ENCODE assay signal across 8 cellular contexts in the genomic region with DNA sequence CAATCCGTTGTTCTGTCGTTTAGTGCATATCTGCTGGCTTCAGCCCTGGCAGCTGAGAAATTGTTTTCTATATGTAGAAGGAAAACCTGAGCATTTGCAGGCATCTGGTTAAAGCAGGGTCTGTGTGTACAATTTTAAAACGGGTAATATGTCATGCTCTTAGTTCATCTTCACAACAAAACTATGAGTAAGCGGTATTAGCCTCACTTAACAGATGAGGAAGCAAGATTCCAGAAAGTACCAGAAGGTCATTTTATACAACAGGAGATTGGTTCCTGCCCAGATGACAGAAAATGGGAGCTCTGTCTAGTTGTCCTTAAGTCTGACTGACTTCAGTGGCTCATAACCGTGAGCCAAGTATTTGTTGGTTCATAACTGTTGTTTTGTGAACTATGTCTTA. TPM values are rescaled to one million over a fixed set of nuclear protein-coding genes. Genes with fewer than 3 reads are reported as not detected.
DNase-seq lines count a peak whose midpoint lies in the region; ATAC-seq, FAIRE-seq and TF ChIP-seq lines count a peak whose summit lies in the region.

No MANE protein-coding gene starts in this region.

- WGBS in esophagus muscularis mucosa, result 82% methylated on average over 5 of the region's 5 CpGs
- 74 to 76% (median 75%) methylated on average over 5 of the region's 5 CpGs for WGBS in psoas muscle, 3 donors

- H3K9me3 ChIP-seq in SJSA1 (replicated peaks) (no peaks in the 10 kb centered on the region), esophagus muscularis mucosa (no peaks in the 10 kb centered on the region), psoas muscle (no peaks in the 10 kb centered on the region)

- H3K27ac ChIP-seq in SJSA1 (0 out of 2 replicates have a peak overlapping the region, but pooled peaks have one; percentile 75), esophagus muscularis mucosa (replicated peaks in 1 of 4) (peak overlapping the region in 3 of 4 donors; percentile 91 to 92 (median 91)), psoas muscle (peak overlapping the region; percentile 95)

- TF ChIP-seq CTCF in GM12865 (IDR thresholded peaks at IDR 0.05; ENCODE audit: insufficient read depth, low read depth, low read length, missing control alignments) (no peak), esophagus muscularis mucosa (IDR thresholded peaks at IDR 0.05) (no peak), psoas muscle (IDR thresholded peaks at IDR 0.05) (no peak)

- intact Hi-C loops in esophagus muscularis mucosa (cut with DNase I), result no loop called here
- intact Hi-C loops in psoas muscle (cut with DNase I), result loop anchor here (5.0 kb wide), 2 partner anchors 90 to 130 kb away; a partner anchor contains a TSS

- no peak for TF ChIP-seq POLR2A in esophagus muscularis mucosa (IDR thresholded peaks at IDR 0.05; ENCODE audit: low read depth)

- H3K4me1 ChIP-seq in SJSA1 (replicated peaks) (peaks cover 7% of the 10 kb centered on the region), esophagus muscularis mucosa (peaks cover 20 to 46% (median 34%) of the 10 kb centered on the region in 4 donors), psoas muscle (peaks cover 21% of the 10 kb centered on the region)

- H3K4me3 ChIP-seq in GM12865 (ENCODE audit: low read depth, low read length) (peak overlapping the region; percentile 76), SJSA1 (peak overlapping the region; percentile 60), esophagus muscularis mucosa (peak overlapping the region; percentile 62 to 82 (median 77)), psoas muscle (peak overlapping the region; percentile 93)

- H3K27me3 ChIP-seq in SJSA1 (replicated peaks) (no peaks in the 10 kb centered on the region), esophagus muscularis mucosa (no peaks in the 10 kb centered on the region), psoas muscle (ENCODE audit: insufficient read depth in 3 of 3, low read length in 2 of 3) (no peaks in the 10 kb centered on the region)

- peaks cover 32% of the 10 kb centered on the region for H3K36me3 ChIP-seq in SJSA1
- H3K36me3 ChIP-seq in esophagus muscularis mucosa, result peaks cover 9 to 74% (median 58%) of the 10 kb centered on the region in 4 donors
- H3K36me3 ChIP-seq in psoas muscle (ENCODE audit: insufficient read depth in 1 of 2, low read depth in 1 of 2), result peaks cover 14 to 78% of the 10 kb centered on the region in 2 donors

- no peak for TF ChIP-seq EP300 in esophagus muscularis mucosa (IDR thresholded peaks at IDR 0.05)

- ATAC-seq in psoas muscle (no peak), HG02970 (IDR thresholded peaks at IDR 0.05; ENCODE audit: low FRiP score, unreplicated experiment) (no peak), HG03571 (IDR thresholded peaks at IDR 0.05; ENCODE audit: unreplicated experiment) (no peak), GM19035 (IDR thresholded peaks at IDR 0.05; ENCODE audit: unreplicated experiment) (no peak)

- FAIRE-seq in HTR-8/SVneo (lab: Jason Lieb, UNC), result no peak

- DNase-seq in GM12865 (ENCODE audit: low read depth) (no peak), SJSA1 (ENCODE audit: low read depth in 1 of 2, low spot score in 2 of 2) (no peak), esophagus muscularis mucosa (ENCODE audit: extremely low spot score) (no peak), psoas muscle (no peak), HTR-8/SVneo (ENCODE audit: insufficient read length, low spot score) (no peak)

RNA-seq across cellular contexts. Expression of a gene that starts 1.1 kb away (rescaled TPM):
- total RNA-seq in SJSA1 (2014; rRNA removed; shearing (Covaris generic)), result 5.6 and 19.1 TPM in 2 replicates
- total RNA-seq in esophagus muscularis mucosa, result 10 to 100 TPM; 41.1 to 45.1 (median 42.7) TPM
- 10 to 100 TPM; 12.5 to 25.2 (median 16.1) TPM for total RNA-seq in psoas muscle
- 10 to 100 TPM; 13.1 to 32.8 (median 24.7) TPM for polyA plus RNA-seq in psoas muscle

RNA-seq across cellular contexts. Expression of a gene that starts 1.3 kb away (rescaled TPM):
- 14.0 and 22.9 TPM in 2 replicates for total RNA-seq in SJSA1 (2014; rRNA removed; shearing (Covaris generic))
- total RNA-seq in esophagus muscularis mucosa (10 to 100 TPM; 43.9 to 51.2 (median 48.6) TPM), psoas muscle (10 to 100 TPM in 3 of 4 donors, 1 to 10 TPM in 1; 8.4 to 25.5 (median 15.5) TPM)
- polyA plus RNA-seq in psoas muscle, result 10 to 100 TPM; 19.4 to 31.3 (median 21.0) TPM

RNA-seq across cellular contexts. Expression of a gene that starts 8.7 kb away (rescaled TPM):
- total RNA-seq in SJSA1 (2014; rRNA removed; shearing (Covaris generic)), result 9.1 and 11.0 TPM in 2 replicates
- total RNA-seq in esophagus muscularis mucosa (10 to 100 TPM; 26.6 to 47.6 (median 35.3) TPM), psoas muscle (10 to 100 TPM in 3 of 4 donors, 1 to 10 TPM in 1; 9.6 to 15.3 (median 12.7) TPM)
- polyA plus RNA-seq in psoas muscle, result 10 to 100 TPM; 11.5 to 12.5 (median 12.2) TPM

RNA-seq across cellular contexts. Expression of a gene that starts 14.6 kb away (rescaled TPM):
- 1.5 and 1.8 TPM in 2 replicates for total RNA-seq in SJSA1 (2014; rRNA removed; shearing (Covaris generic))
- 10 to 100 TPM in 1 of 4 donors, 1 to 10 TPM in 3; 6.1 to 14.5 (median 7.0) TPM for total RNA-seq in esophagus muscularis mucosa
- 1 to 10 TPM; 3.1 to 7.8 (median 3.5) TPM for total RNA-seq in psoas muscle
- 1 to 10 TPM; 2.0 to 9.0 (median 3.4) TPM for polyA plus RNA-seq in psoas muscle

RNA-seq across cellular contexts. Expression of a gene that starts 41.6 kb away (rescaled TPM):
- total RNA-seq in SJSA1 (2014; rRNA removed; shearing (Covaris generic)), result 0.32 TPM in 1 of 2 replicates, not detected in the other
- total RNA-seq in esophagus muscularis mucosa (1 to 10 TPM in 1 of 4 donors, under 1 TPM in 3; 0.50 to 1.2 (median 0.69) TPM), psoas muscle (under 1 TPM in 3 of 4 donors, not detected in 1; 0.34 to 0.75 (median 0.36) TPM)
- polyA plus RNA-seq in psoas muscle, result under 1 TPM; 0.04 to 0.38 (median 0.16) TPM
